In genomic region chr11:118175031-118175531, GRCh38 we compare ENCODE assay signal across 12 cellular contexts. TPM values are rescaled to one million over a fixed set of nuclear protein-coding genes. Genes with fewer than 3 reads are reported as not detected.
DNase-seq lines count a peak whose midpoint lies in the region; ATAC-seq and TF ChIP-seq lines count a peak whose summit lies in the region.
"Had no signal": no experiment of that assay in that cellular context is flagged by ENCODE, and none has a peak within 500 bp of the region (broad histone marks: within the 10 kb centered on the region; RNA-seq: fewer than 3 reads in every experiment).

No MANE protein-coding gene starts in this region.

- no peaks in the 10 kb centered on the region for H3K36me3 ChIP-seq in breast epithelium
- no peaks in the 10 kb centered on the region for H3K36me3 ChIP-seq in tibial artery

- TF ChIP-seq POLR2A in breast epithelium (IDR thresholded peaks at IDR 0.05), result no peak

- no peak for ATAC-seq in HG02884 (IDR thresholded peaks at IDR 0.05; ENCODE audit: unreplicated experiment)

- H3K4me3 ChIP-seq in breast epithelium (peak overlapping the region in 1 of 3 donors; percentile 48), tibial artery (no peak overlapping the region)
- H3K4me3 ChIP-seq: SK-N-MC had no signal

- TF ChIP-seq CTCF in breast epithelium (IDR thresholded peaks at IDR 0.05), result no peak
- TF ChIP-seq CTCF in tibial artery (IDR thresholded peaks at IDR 0.05), result no peak

- no peaks in the 10 kb centered on the region for H3K27me3 ChIP-seq in breast epithelium
- H3K27me3 ChIP-seq in tibial artery, result peaks cover 0 to 59% of the 10 kb centered on the region in 2 donors

- intact Hi-C loops in breast epithelium (cut with DNase I; ENCODE audit: low total_unique reads), result no loop called here
- intact Hi-C loops in tibial artery (cut with DNase I; ENCODE audit: low total_unique reads), result no loop called here

- peaks cover 1 to 7% of the 10 kb centered on the region in 2 donors for H3K4me1 ChIP-seq in breast epithelium
- H3K4me1 ChIP-seq in tibial artery, result peaks cover 0 to 12% (median 3%) of the 10 kb centered on the region in 4 donors

- H3K27ac ChIP-seq in breast epithelium (peak overlapping the region; percentile 12 to 58), tibial artery (no peak overlapping the region)
- H3K27ac ChIP-seq: SK-N-MC had no signal

- DNase-seq in NCI-H2171 treated with DMSO at 0.1 percent for 48 hours (lab: John Stamatoyannopoulos, UW), result peak; percentile 29
- DNase-seq in NCI-H2171 (lab: John Stamatoyannopoulos, UW), result no peak
- DNase-seq in breast epithelium (ENCODE audit: low spot score in 2 of 2), result peak in 1 of 2 donors; percentile 45
- DNase-seq in kidney glomerular epithelial cell (lab: John Stamatoyannopoulos, UW), result peak; percentile 85
- peak; percentile 65 for DNase-seq in superior temporal gyrus (ENCODE audit: extremely low spot score)
- no peak for DNase-seq in NCI-H187 treated with DMSO at 0.1 percent for 48 hours (lab: John Stamatoyannopoulos, UW)
- DNase-seq in tibial artery, result no peak
- DNase-seq: NCI-H1436 treated with DMSO at 0.1 percent for 48 hours had no signal

- H3K9me3 ChIP-seq in breast epithelium (no peaks in the 10 kb centered on the region), tibial artery (no peaks in the 10 kb centered on the region)

RNA-seq across cellular contexts. Expression of gene SCN2B, which starts 1.4 kb away (rescaled TPM):
- under 1 TPM; under 0.01 to 0.88 (median 0.16) TPM for total RNA-seq in breast epithelium
- total RNA-seq: A172 had no signal

RNA-seq across cellular contexts. Expression of gene SCN4B, which starts 22.5 kb away (rescaled TPM):
- total RNA-seq in breast epithelium, result 1 to 10 TPM; 3.3 to 7.9 (median 3.7) TPM
- total RNA-seq: progenitor cell of endocrine pancreas had no signal

RNA-seq across cellular contexts. Expression of gene JAML, which starts 49.7 kb away (rescaled TPM):
- total RNA-seq in breast epithelium, result 10 to 100 TPM in 2 of 3 donors, 1 to 10 TPM in 1; 2.3 to 16.0 (median 15.7) TPM
- total RNA-seq: A172 had no signal

Comparison
In these comparisons a context has a peak if more than half of its experiments do, and no peak if none do; other contexts are left out.
1. DNase-seq: peak in NCI-H2171 treated with DMSO at 0.1 percent for 48 hours (single experiment), kidney glomerular epithelial cell (single experiment) and superior temporal gyrus (single experiment); none in NCI-H2171 (single experiment), NCI-H187 treated with DMSO at 0.1 percent for 48 hours (single experiment) and tibial artery (0 of 2).
2. H3K27ac ChIP-seq: peak in breast epithelium (2 of 2); none in tibial artery (0 of 2).